ENCODE assay signal across 12 cellular contexts in the genomic region with DNA sequence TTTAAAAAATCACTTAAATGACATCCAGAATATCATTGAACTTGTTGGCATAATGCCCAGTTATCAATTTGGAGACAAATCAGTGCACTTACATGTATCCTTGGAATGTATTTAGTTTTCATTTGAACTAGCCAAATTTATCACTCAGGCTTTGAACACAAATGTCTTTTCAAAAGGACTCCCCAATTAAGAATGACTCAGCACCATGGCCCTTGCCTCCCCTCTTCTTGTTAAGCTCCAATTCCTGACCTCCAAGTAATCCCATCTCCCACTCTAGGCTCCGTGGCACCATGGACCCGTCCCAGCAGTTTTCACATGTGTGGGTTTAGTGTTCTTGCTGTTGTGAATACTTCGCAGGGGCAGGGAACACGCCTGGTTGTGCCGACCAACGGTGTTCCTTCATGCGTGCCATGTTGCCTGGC. TPM values are rescaled to one million over a fixed set of nuclear protein-coding genes. Genes with fewer than 3 reads are reported as not detected.
DNase-seq lines count a peak whose midpoint lies in the region; ATAC-seq, FAIRE-seq and TF ChIP-seq lines count a peak whose summit lies in the region.
"Had no signal": no experiment of that assay in that cellular context is flagged by ENCODE, and none has a peak within 500 bp of the region (broad histone marks: within the 10 kb centered on the region; RNA-seq: fewer than 3 reads in every experiment).

No MANE protein-coding gene starts in this region.

- H3K27ac ChIP-seq in A549, result peak overlapping the region; percentile 31 to 55; a peak in 3 of 6 replicates
- no peak overlapping the region for H3K27ac ChIP-seq in HUES6 (ENCODE audit: low read depth, low read length)
- H3K27ac ChIP-seq: SJCRH30 had no signal

- H3K4me3 ChIP-seq in A549 (peak overlapping the region; percentile 72), HUES6 (ENCODE audit: low read depth, low read length) (peak overlapping the region; percentile 85; the same call in 1 of the 2 replicates)

- DNase-seq in A549 (ENCODE audit: low read depth in 1 of 2, low spot score in 1 of 2), result no peak
- no peak for DNase-seq in chondrocyte (ENCODE audit: low spot score)
- no peak for DNase-seq in SW 1271 (lab: John Stamatoyannopoulos, UW)
- no peak for DNase-seq in sciatic nerve (ENCODE audit: low spot score)
- DNase-seq: activated CD8-positive, alpha-beta T cell treated with anti-CD3 and anti-CD28 coated beads, Interleukin-2, amount 10 ng/mL, durations not matched to agents 7 days and 5 days; NCI-H2029 treated with DMSO at 0.1 percent for 48 hours; stimulated activated naive CD8-positive, alpha-beta T cell treated with anti-CD3 and anti-CD28 coated beads, Interleukin-15, amount 100 ng/mL, for 72 hours had no signal

- peak overlapping the region; percentile 83 for H3K4me2 ChIP-seq in A549

- peaks cover 40% of the 10 kb centered on the region for H3K4me1 Mint-ChIP-seq in chondrocyte (ENCODE audit: low read depth)
- peaks cover 39% of the 10 kb centered on the region for H3K4me1 Mint-ChIP-seq in nephron

- no peaks in the 10 kb centered on the region for H3K36me3 ChIP-seq in HUES6 (ENCODE audit: control insufficient read depth, insufficient read depth, low read length)
- H3K36me3 ChIP-seq: SJCRH30 had no signal

- intact Hi-C loops in sciatic nerve (cut with DNase I), result no loop called here

- H3K27me3 Mint-ChIP-seq in chondrocyte (ENCODE audit: low read depth) (no peaks in the 10 kb centered on the region), nephron (ENCODE audit: low read depth) (no peaks in the 10 kb centered on the region)

- no peak for ATAC-seq in A549
- ATAC-seq in sciatic nerve, result no peak
- no peak for ATAC-seq in GM18519 (IDR thresholded peaks at IDR 0.05; ENCODE audit: low FRiP score, unreplicated experiment)
- ATAC-seq in GM19351 (IDR thresholded peaks at IDR 0.05; ENCODE audit: unreplicated experiment), result no peak
- ATAC-seq: activated CD8-positive, alpha-beta T cell treated with anti-CD3 and anti-CD28 coated beads, Interleukin-2, amount 10 ng/mL, durations not matched to agents 7 days and 5 days; stimulated activated naive CD8-positive, alpha-beta T cell treated with anti-CD3 and anti-CD28 coated beads, Interleukin-15, amount 100 ng/mL, for 72 hours had no signal

- no peak for TF ChIP-seq EP300 in A549 (IDR thresholded peaks at IDR 0.05)

- H3K27me3 ChIP-seq in HUES6 (ENCODE audit: control insufficient read depth, insufficient read depth, low read length), result no peaks in the 10 kb centered on the region
- H3K27me3 ChIP-seq: SJCRH30 had no signal

- H3K36me3 Mint-ChIP-seq in chondrocyte (ENCODE audit: low read depth) (no peaks in the 10 kb centered on the region), nephron (ENCODE audit: low read depth) (peaks cover 27% of the 10 kb centered on the region)

- TF ChIP-seq POLR2A in A549 (IDR thresholded peaks at IDR 0.05; ENCODE audit: low read length), result no peak

- H3K4me3 Mint-ChIP-seq in chondrocyte (ENCODE audit: unreplicated experiment) (peak overlapping the region; percentile 86), nephron (peak overlapping the region; percentile 89 to 93 (median 93))
- H3K4me3 Mint-ChIP-seq: activated CD8-positive, alpha-beta T cell treated with anti-CD3 and anti-CD28 coated beads, Interleukin-2, amount 10 ng/mL, durations not matched to agents 7 days and 5 days; stimulated activated naive CD8-positive, alpha-beta T cell treated with anti-CD3 and anti-CD28 coated beads, Interleukin-15, amount 100 ng/mL, for 72 hours had no signal

- peak overlapping the region; percentile 3 for H3K9ac ChIP-seq in HUES6 (ENCODE audit: low read length)

- H3K27ac Mint-ChIP-seq in chondrocyte (ENCODE audit: unreplicated experiment), result peak overlapping the region; percentile 76
- H3K27ac Mint-ChIP-seq in nephron, result peak overlapping the region; percentile 76 to 94 (median 82)
- H3K27ac Mint-ChIP-seq: activated CD8-positive, alpha-beta T cell treated with anti-CD3 and anti-CD28 coated beads, Interleukin-2, amount 10 ng/mL, durations not matched to agents 7 days and 5 days; stimulated activated naive CD8-positive, alpha-beta T cell treated with anti-CD3 and anti-CD28 coated beads, Interleukin-15, amount 100 ng/mL, for 72 hours had no signal

- FAIRE-seq in A549 (lab: Jason Lieb, UNC), result no peak

- WGBS in A549 (ENCODE audit: missing lambda C conversion rate), result 94% methylated on average over 7 of the region's 7 CpGs

- H3K9me3 Mint-ChIP-seq in chondrocyte (ENCODE audit: low read depth) (no peaks in the 10 kb centered on the region), nephron (no peaks in the 10 kb centered on the region)
- H3K9me3 Mint-ChIP-seq: stimulated activated naive CD8-positive, alpha-beta T cell treated with anti-CD3 and anti-CD28 coated beads, Interleukin-15, amount 100 ng/mL, for 72 hours had no signal

- no peak for TF ChIP-seq RAD21 in A549 (conservative IDR thresholded peaks at IDR 0.05 in 1 of 2, IDR thresholded peaks at IDR 0.05 in 1 of 2)

- CTCF ChIA-PET in A549 (lab: Yijun Ruan, JAX), result interaction anchor here (1.2 kb wide), 1 partner anchor 82 kb away, joined by 3 read pairs; no protein-coding TSS in a partner anchor

- H3K9me3 ChIP-seq in A549 (no peaks in the 10 kb centered on the region), HUES6 (ENCODE audit: control insufficient read depth, insufficient read depth, low read depth, low read length) (no peaks in the 10 kb centered on the region)
- H3K9me3 ChIP-seq: SJCRH30 had no signal

- TF ChIP-seq CTCF in A549 (IDR thresholded peaks at IDR 0.05), result no peak
- no peak for TF ChIP-seq CTCF in chondrocyte (IDR thresholded peaks at IDR 0.05)
- TF ChIP-seq CTCF in nephron (IDR thresholded peaks at IDR 0.05; ENCODE audit: unreplicated experiment in 3 of 3), result no peak

- POLR2A ChIA-PET in A549 (lab: Yijun Ruan, JAX), result no interaction called here

- H3K4me1 ChIP-seq in A549, result peaks cover 19% of the 10 kb centered on the region; the same call in 2 of the 3 replicates
- peaks cover 23% of the 10 kb centered on the region for H3K4me1 ChIP-seq in HUES6 (ENCODE audit: control insufficient read depth, insufficient read depth, low read length)

TF ChIP-seq in A549, 52 proteins besides CTCF, POLR2A, EP300 and RAD21:
- TF ChIP-seq JUNB (IDR thresholded peaks at IDR 0.05) (no peak), FOSL2 (IDR thresholded peaks at IDR 0.05) (no peak), FOSL2 (CRISPR knock-in tag; IDR thresholded peaks at IDR 0.05) (no peak), RARB (CRISPR knock-in tag; IDR thresholded peaks at IDR 0.05) (no peak), TFCP2L1 (CRISPR knock-in tag; IDR thresholded peaks at IDR 0.05) (no peak), EHF (CRISPR knock-in tag; IDR thresholded peaks at IDR 0.05) (no peak), POLR2AphosphoS2 (conservative IDR thresholded peaks at IDR 0.05; ENCODE audit: low read length) (no peak), EHMT2 (IDR thresholded peaks at IDR 0.05; ENCODE audit: low read depth) (no peak), HDAC2 (IDR thresholded peaks at IDR 0.05) (no peak)
- TF ChIP-seq, protein P1, sequence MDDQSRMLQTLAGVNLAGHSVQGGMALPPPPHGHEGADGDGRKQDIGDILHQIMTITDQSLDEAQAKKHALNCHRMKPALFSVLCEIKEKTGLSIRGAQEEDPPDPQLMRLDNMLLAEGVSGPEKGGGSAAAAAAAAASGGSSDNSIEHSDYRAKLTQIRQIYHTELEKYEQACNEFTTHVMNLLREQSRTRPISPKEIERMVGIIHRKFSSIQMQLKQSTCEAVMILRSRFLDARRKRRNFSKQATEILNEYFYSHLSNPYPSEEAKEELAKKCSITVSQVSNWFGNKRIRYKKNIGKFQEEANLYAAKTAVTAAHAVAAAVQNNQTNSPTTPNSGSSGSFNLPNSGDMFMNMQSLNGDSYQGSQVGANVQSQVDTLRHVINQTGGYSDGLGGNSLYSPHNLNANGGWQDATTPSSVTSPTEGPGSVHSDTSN (IDR thresholded peaks at IDR 0.05), result no peak

RNA-seq across cellular contexts. Expression of gene AKAP12, which starts 2.7 kb away (rescaled TPM):
- polyA plus RNA-seq in A549 (2011; rRNA removed), result 145 and 192 TPM in 2 replicates
- polyA plus RNA-seq in A549 (2012; cell fraction: cytosol; rRNA removed), result 18.6 and 19.3 TPM in 2 replicates
- 19.5 and 28.6 TPM in 2 replicates for polyA plus RNA-seq in A549 (2012; cell fraction: nucleus; rRNA removed)
- 32.1 to 42.0 TPM (median 36.3 TPM) in 3 replicates for polyA plus RNA-seq in A549 (2017; fragmentation: RNase III; extraction: RNeasy Plus Mini Kit Qiagen cat#74134 plus additional on column Dnase treatment)
- polyA minus RNA-seq in A549 (2011; rRNA and poly(A)+ RNA removed), result 73.1 and 80.0 TPM in 2 replicates
- 75.5 to 184 TPM (median 176 TPM) in 3 replicates for total RNA-seq in chondrocyte
- total RNA-seq in sciatic nerve, result 142 TPM
